Comparison of ENCODE assay signal across 6 cellular contexts in the genomic region with DNA sequence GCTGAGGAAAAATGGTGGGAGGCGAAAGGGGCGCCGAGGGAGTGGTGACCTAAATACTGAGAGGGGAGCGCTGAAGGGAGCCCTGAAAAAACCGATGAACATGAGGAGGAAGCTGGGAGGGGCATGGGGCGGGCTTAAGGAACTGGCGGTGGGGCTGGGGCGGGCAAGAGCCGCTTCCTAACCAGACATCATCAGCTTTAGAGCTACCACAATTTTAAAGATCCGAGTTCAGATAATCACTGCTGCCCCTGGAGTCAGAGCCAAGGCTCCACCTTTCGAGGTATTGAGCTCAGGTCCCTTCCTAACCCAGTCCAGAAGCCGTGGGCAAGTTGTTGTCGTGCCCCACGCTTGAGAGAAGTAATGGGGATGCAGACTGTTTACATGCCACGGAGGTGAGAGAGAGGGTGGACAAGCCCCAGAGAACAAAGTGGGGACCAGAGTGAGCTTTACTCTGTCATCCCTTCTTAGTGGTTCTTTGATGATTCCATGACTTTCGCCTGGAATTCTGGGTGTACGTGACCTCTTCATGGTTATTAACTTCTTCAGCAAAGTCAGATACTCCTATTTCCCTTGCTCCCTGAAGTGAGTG. TPM values are rescaled to one million over a fixed set of nuclear protein-coding genes. Genes with fewer than 3 reads are reported as not detected.
DNase-seq lines count a peak whose midpoint lies in the region; ATAC-seq and TF ChIP-seq lines count a peak whose summit lies in the region.

No MANE protein-coding gene starts in this region.

- DNase-seq in AG10803 (ENCODE audit: low read depth), result no peak
- DNase-seq in posterior vena cava (ENCODE audit: low spot score), result no peak
- no peak for DNase-seq in NCI-H345 (lab: John Stamatoyannopoulos, UW)

- peak; percentile 37 for ATAC-seq in GM21723 (IDR thresholded peaks at IDR 0.05; ENCODE audit: unreplicated experiment)

- no peak for TF ChIP-seq CTCF in AG10803 (conservative IDR thresholded peaks at IDR 0.05; ENCODE audit: low read length)

- intact Hi-C loops in posterior vena cava (cut with DNase I), result no loop called here

- H3K4me3 ChIP-seq in AG10803 (ENCODE audit: low read length) (peak overlapping the region; percentile 89), iPS-11a (ENCODE audit: low read depth, low read length) (peak overlapping the region; percentile 100)

TF ChIP-seq in PFSK-1, 5 proteins besides CTCF, POLR2A, EP300 and RAD21:
- TF ChIP-seq POLR2AphosphoS5 (IDR thresholded peaks at IDR 0.05; ENCODE audit: low read depth, low read length), result peak; percentile 55; the same call in 1 of the 2 replicates
- TF ChIP-seq TAF1 (IDR thresholded peaks at IDR 0.05; ENCODE audit: borderline replicate concordance, insufficient read depth, low read length), result no peak
- TF ChIP-seq FOXP2 (optimal IDR thresholded peaks at IDR 0.05; ENCODE audit: borderline replicate concordance, extremely low read depth, extremely low read length, insufficient read depth), result no peak
- peak; percentile 25; the same call in 1 of the 2 replicates for TF ChIP-seq SIN3A (IDR thresholded peaks at IDR 0.05; ENCODE audit: borderline replicate concordance, insufficient read depth, low read length)
- TF ChIP-seq, protein P1, sequence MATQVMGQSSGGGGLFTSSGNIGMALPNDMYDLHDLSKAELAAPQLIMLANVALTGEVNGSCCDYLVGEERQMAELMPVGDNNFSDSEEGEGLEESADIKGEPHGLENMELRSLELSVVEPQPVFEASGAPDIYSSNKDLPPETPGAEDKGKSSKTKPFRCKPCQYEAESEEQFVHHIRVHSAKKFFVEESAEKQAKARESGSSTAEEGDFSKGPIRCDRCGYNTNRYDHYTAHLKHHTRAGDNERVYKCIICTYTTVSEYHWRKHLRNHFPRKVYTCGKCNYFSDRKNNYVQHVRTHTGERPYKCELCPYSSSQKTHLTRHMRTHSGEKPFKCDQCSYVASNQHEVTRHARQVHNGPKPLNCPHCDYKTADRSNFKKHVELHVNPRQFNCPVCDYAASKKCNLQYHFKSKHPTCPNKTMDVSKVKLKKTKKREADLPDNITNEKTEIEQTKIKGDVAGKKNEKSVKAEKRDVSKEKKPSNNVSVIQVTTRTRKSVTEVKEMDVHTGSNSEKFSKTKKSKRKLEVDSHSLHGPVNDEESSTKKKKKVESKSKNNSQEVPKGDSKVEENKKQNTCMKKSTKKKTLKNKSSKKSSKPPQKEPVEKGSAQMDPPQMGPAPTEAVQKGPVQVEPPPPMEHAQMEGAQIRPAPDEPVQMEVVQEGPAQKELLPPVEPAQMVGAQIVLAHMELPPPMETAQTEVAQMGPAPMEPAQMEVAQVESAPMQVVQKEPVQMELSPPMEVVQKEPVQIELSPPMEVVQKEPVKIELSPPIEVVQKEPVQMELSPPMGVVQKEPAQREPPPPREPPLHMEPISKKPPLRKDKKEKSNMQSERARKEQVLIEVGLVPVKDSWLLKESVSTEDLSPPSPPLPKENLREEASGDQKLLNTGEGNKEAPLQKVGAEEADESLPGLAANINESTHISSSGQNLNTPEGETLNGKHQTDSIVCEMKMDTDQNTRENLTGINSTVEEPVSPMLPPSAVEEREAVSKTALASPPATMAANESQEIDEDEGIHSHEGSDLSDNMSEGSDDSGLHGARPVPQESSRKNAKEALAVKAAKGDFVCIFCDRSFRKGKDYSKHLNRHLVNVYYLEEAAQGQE (IDR thresholded peaks at IDR 0.05; ENCODE audit: insufficient read depth in 1 of 2, low read depth in 2 of 2, low read length in 2 of 2), result 0 out of 4 replicates have a peak, but pooled peaks of 1 of the 2 experiments have one; percentile 11

RNA-seq across cellular contexts. Expression of gene ORMDL2, which starts 0.4 kb away (rescaled TPM):
- 51.0 TPM for polyA plus RNA-seq in PFSK-1 (2012; ENCODE audit: insufficient read length, low read depth)
- total RNA-seq in posterior vena cava, result 10 to 100 TPM; 27.3 to 31.1 TPM

RNA-seq across cellular contexts. Expression of gene SARNP, which starts 0.7 kb away (rescaled TPM):
- polyA plus RNA-seq in PFSK-1 (2012; ENCODE audit: insufficient read length, low read depth), result 61.4 TPM
- 10 to 100 TPM; 47.8 to 49.8 TPM for total RNA-seq in posterior vena cava

RNA-seq across cellular contexts. Expression of gene DNAJC14, which starts 11.2 kb away (rescaled TPM):
- 13.1 TPM for polyA plus RNA-seq in PFSK-1 (2012; ENCODE audit: insufficient read length, low read depth)
- total RNA-seq in posterior vena cava, result 10 to 100 TPM; 23.0 to 24.7 TPM

RNA-seq across cellular contexts. Expression of gene MMP19, which starts 24.5 kb away (rescaled TPM):
- polyA plus RNA-seq in PFSK-1 (2012; ENCODE audit: insufficient read length, low read depth), result 0.64 TPM
- 10 to 100 TPM; 39.7 to 48.7 TPM for total RNA-seq in posterior vena cava
